ENCODE assay signal across 1 cellular context in the genomic region with DNA sequence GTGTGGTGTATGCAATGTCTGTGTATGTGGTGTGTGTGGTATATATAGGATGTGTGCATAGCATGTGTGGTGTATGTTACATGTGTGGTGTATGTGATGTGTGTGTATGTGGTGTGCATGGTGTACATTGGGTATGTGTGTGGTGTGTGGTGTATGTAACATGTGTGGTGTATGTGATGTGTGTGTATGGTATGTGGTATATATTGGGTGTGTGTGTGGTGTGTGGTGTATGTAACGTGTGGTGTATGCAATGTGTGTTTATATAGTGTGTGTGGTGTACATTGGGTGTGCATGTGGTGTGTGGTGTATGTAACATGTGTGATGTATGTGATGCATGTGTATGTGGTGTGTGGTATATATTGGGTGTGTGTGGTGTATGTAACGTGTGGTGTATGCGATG.
TF ChIP-seq lines count a peak whose summit lies in the region.

No MANE protein-coding gene starts in this region.

TF ChIP-seq in HepG2, 621 proteins besides CTCF, POLR2A, EP300 and RAD21 (continued from another document):
- TF ChIP-seq, protein P1, sequence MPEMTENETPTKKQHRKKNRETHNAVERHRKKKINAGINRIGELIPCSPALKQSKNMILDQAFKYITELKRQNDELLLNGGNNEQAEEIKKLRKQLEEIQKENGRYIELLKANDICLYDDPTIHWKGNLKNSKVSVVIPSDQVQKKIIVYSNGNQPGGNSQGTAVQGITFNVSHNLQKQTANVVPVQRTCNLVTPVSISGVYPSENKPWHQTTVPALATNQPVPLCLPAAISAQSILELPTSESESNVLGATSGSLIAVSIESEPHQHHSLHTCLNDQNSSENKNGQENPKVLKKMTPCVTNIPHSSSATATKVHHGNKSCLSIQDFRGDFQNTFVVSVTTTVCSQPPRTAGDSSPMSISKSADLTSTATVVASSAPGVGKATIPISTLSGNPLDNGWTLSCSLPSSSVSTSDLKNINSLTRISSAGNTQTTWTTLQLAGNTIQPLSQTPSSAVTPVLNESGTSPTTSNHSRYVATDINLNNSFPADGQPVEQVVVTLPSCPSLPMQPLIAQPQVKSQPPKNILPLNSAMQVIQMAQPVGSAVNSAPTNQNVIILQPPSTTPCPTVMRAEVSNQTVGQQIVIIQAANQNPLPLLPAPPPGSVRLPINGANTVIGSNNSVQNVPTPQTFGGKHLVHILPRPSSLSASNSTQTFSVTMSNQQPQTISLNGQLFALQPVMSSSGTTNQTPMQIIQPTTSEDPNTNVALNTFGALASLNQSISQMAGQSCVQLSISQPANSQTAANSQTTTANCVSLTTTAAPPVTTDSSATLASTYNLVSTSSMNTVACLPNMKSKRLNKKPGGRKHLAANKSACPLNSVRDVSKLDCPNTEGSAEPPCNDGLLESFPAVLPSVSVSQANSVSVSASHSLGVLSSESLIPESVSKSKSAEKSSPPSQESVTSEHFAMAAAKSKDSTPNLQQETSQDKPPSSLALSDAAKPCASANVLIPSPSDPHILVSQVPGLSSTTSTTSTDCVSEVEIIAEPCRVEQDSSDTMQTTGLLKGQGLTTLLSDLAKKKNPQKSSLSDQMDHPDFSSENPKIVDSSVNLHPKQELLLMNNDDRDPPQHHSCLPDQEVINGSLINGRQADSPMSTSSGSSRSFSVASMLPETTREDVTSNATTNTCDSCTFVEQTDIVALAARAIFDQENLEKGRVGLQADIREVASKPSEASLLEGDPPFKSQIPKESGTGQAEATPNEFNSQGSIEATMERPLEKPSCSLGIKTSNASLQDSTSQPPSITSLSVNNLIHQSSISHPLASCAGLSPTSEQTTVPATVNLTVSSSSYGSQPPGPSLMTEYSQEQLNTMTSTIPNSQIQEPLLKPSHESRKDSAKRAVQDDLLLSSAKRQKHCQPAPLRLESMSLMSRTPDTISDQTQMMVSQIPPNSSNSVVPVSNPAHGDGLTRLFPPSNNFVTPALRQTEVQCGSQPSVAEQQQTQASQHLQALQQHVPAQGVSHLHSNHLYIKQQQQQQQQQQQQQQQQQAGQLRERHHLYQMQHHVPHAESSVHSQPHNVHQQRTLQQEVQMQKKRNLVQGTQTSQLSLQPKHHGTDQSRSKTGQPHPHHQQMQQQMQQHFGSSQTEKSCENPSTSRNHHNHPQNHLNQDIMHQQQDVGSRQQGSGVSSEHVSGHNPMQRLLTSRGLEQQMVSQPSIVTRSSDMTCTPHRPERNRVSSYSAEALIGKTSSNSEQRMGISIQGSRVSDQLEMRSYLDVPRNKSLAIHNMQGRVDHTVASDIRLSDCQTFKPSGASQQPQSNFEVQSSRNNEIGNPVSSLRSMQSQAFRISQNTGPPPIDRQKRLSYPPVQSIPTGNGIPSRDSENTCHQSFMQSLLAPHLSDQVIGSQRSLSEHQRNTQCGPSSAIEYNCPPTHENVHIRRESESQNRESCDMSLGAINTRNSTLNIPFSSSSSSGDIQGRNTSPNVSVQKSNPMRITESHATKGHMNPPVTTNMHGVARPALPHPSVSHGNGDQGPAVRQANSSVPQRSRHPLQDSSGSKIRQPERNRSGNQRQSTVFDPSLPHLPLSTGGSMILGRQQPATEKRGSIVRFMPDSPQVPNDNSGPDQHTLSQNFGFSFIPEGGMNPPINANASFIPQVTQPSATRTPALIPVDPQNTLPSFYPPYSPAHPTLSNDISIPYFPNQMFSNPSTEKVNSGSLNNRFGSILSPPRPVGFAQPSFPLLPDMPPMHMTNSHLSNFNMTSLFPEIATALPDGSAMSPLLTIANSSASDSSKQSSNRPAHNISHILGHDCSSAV (CRISPR knock-in tag; IDR thresholded peaks at IDR 0.05; ENCODE audit: borderline replicate concordance) = no peak
- TF ChIP-seq HMGA1 (CRISPR knock-in tag; conservative IDR thresholded peaks at IDR 0.05) = no peak
- no peak for TF ChIP-seq CCDC6 (CRISPR knock-in tag; IDR thresholded peaks at IDR 0.05)
- no peak; the same call in 1 of the 2 replicates for TF ChIP-seq ZNF207 (IDR thresholded peaks at IDR 0.05; ENCODE audit: borderline replicate concordance)
- 0 out of 2 replicates have a peak, but pooled peaks have one; percentile 6 for TF ChIP-seq JUNB (CRISPR knock-in tag; IDR thresholded peaks at IDR 0.05; ENCODE audit: borderline replicate concordance)
- TF ChIP-seq, protein P2, sequence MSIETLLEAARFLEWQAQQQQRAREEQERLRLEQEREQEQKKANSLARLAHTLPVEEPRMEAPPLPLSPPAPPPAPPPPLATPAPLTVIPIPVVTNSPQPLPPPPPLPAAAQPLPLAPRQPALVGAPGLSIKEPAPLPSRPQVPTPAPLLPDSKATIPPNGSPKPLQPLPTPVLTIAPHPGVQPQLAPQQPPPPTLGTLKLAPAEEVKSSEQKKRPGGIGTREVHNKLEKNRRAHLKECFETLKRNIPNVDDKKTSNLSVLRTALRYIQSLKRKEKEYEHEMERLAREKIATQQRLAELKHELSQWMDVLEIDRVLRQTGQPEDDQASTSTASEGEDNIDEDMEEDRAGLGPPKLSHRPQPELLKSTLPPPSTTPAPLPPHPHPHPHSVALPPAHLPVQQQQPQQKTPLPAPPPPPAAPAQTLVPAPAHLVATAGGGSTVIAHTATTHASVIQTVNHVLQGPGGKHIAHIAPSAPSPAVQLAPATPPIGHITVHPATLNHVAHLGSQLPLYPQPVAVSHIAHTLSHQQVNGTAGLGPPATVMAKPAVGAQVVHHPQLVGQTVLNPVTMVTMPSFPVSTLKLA (IDR thresholded peaks at IDR 0.05) = peak; percentile 80
- TF ChIP-seq, protein P3, sequence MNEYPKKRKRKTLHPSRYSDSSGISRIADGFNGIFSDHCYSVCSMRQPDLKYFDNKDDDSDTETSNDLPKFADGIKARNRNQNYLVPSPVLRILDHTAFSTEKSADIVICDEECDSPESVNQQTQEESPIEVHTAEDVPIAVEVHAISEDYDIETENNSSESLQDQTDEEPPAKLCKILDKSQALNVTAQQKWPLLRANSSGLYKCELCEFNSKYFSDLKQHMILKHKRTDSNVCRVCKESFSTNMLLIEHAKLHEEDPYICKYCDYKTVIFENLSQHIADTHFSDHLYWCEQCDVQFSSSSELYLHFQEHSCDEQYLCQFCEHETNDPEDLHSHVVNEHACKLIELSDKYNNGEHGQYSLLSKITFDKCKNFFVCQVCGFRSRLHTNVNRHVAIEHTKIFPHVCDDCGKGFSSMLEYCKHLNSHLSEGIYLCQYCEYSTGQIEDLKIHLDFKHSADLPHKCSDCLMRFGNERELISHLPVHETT (CRISPR knock-in tag; conservative IDR thresholded peaks at IDR 0.05) = no peak
- no peak for TF ChIP-seq TARDBP (CRISPR knock-in tag; IDR thresholded peaks at IDR 0.05)
- TF ChIP-seq HNRNPH1 (optimal IDR thresholded peaks at IDR 0.05; ENCODE audit: low read depth, low read length) = no peak
- no peak for TF ChIP-seq ZNF644 (CRISPR knock-in tag; IDR thresholded peaks at IDR 0.05; ENCODE audit: low read depth)
- TF ChIP-seq KDM3A (CRISPR knock-in tag; IDR thresholded peaks at IDR 0.05; ENCODE audit: low read depth) = no peak
- no peak for TF ChIP-seq ZNF629 (CRISPR knock-in tag; conservative IDR thresholded peaks at IDR 0.05)
- TF ChIP-seq KDM5B (CRISPR knock-in tag; IDR thresholded peaks at IDR 0.05; ENCODE audit: borderline replicate concordance) = no peak
- TF ChIP-seq SMARCE1 (IDR thresholded peaks at IDR 0.05; ENCODE audit: borderline replicate concordance) = no peak
